Comparison of ENCODE assay signal across 8 cellular contexts in genomic region chr7:32500922-32501341, GRCh38. TPM values are rescaled to one million over a fixed set of nuclear protein-coding genes. Genes with fewer than 3 reads are reported as not detected.
DNase-seq lines count a peak whose midpoint lies in the region; ATAC-seq and TF ChIP-seq lines count a peak whose summit lies in the region.

No MANE protein-coding gene starts in this region.

- peak overlapping the region in 4 of 10 experiments; percentile 2 to 25 (median 12); a peak in 4 of 20 replicates for H3K4me3 ChIP-seq in BLaER1 treated with 17β-estradiol and CSF1 and Interleukin-3, amounts not matched to agents 10 nM and 100 nM
- H3K4me3 ChIP-seq in sigmoid colon: no peak overlapping the region

- peak overlapping the region; percentile 76 for H3K27ac Mint-ChIP-seq in activated T-helper 2 cell treated with anti-CD3 and anti-CD28 coated beads, Interferon-gamma antibody, Interleukin-2, Interleukin-4, amounts not matched to agents 10 μg/mL and 5 μg/mL and 100 μg/mL, durations not matched to agents 14 hours and 24 hours and 36 hours
- peak overlapping the region; percentile 27 for H3K27ac Mint-ChIP-seq in mesothelial cell of epicardium

- H3K27me3 Mint-ChIP-seq in activated T-helper 2 cell treated with anti-CD3 and anti-CD28 coated beads, Interferon-gamma antibody, Interleukin-2, Interleukin-4, amounts not matched to agents 10 μg/mL and 5 μg/mL and 100 μg/mL, durations not matched to agents 14 hours and 24 hours and 36 hours (ENCODE audit: low read depth): no peaks in the 10 kb centered on the region
- H3K27me3 Mint-ChIP-seq in mesothelial cell of epicardium (ENCODE audit: low read depth): no peaks in the 10 kb centered on the region

- H3K4me1 Mint-ChIP-seq in activated T-helper 2 cell treated with anti-CD3 and anti-CD28 coated beads, Interferon-gamma antibody, Interleukin-2, Interleukin-4, amounts not matched to agents 10 μg/mL and 5 μg/mL and 100 μg/mL, durations not matched to agents 14 hours and 24 hours and 36 hours (ENCODE audit: low read depth): peaks cover 44% of the 10 kb centered on the region
- H3K4me1 Mint-ChIP-seq in mesothelial cell of epicardium: peaks cover 23% of the 10 kb centered on the region

- peak overlapping the region; percentile 0 to 91 (median 61); a peak in 19 of 22 replicates for H3K4me2 ChIP-seq in BLaER1 treated with 17β-estradiol and CSF1 and Interleukin-3, amounts not matched to agents 10 nM and 100 nM

- peaks cover 0 to 84% (median 31%) of the 10 kb centered on the region in 11 experiments; a peak in 13 of 22 replicates for H4K20me1 ChIP-seq in BLaER1 treated with 17β-estradiol and CSF1 and Interleukin-3, amounts not matched to agents 10 nM and 100 nM

- peaks cover 19 to 56% (median 34%) of the 10 kb centered on the region in 10 experiments for H3K4me1 ChIP-seq in BLaER1 treated with 17β-estradiol and CSF1 and Interleukin-3, amounts not matched to agents 10 nM and 100 nM
- H3K4me1 ChIP-seq in sigmoid colon: peaks cover 0 to 37% (median 24%) of the 10 kb centered on the region in 4 donors

- TF ChIP-seq CTCF in mesothelial cell of epicardium (IDR thresholded peaks at IDR 0.05; ENCODE audit: unreplicated experiment): no peak
- TF ChIP-seq CTCF in sigmoid colon (IDR thresholded peaks at IDR 0.05): no peak

- no peak for TF ChIP-seq EP300 in sigmoid colon (IDR thresholded peaks at IDR 0.05)

- H3K9me3 ChIP-seq in BLaER1 treated with 17β-estradiol and CSF1 and Interleukin-3, amounts not matched to agents 10 nM and 100 nM (replicated peaks in 1 of 11): peaks cover 5 to 46% (median 24%) of the 10 kb centered on the region in 11 experiments; a peak in 15 of 22 replicates
- no peaks in the 10 kb centered on the region for H3K9me3 ChIP-seq in sigmoid colon

- intact Hi-C loops in activated T-helper 2 cell treated with anti-CD3 and anti-CD28 coated beads, Interferon-gamma antibody, Interleukin-2, Interleukin-4, amounts not matched to agents 10 μg/mL and 5 μg/mL and 100 μg/mL, durations not matched to agents 14 hours and 24 hours and 36 hours (cut with micrococcal nuclease): loop anchor here (2.0 kb wide), 1 partner anchor 14 kb away; no protein-coding TSS in a partner anchor
- intact Hi-C loops in sigmoid colon (cut with DNase I): no loop called here

- peaks cover 13 to 51% (median 38%) of the 10 kb centered on the region in 11 experiments; a peak in 20 of 22 replicates for H3K36me3 ChIP-seq in BLaER1 treated with 17β-estradiol and CSF1 and Interleukin-3, amounts not matched to agents 10 nM and 100 nM
- H3K36me3 ChIP-seq in sigmoid colon: no peaks in the 10 kb centered on the region

- H3K9me3 Mint-ChIP-seq in activated T-helper 2 cell treated with anti-CD3 and anti-CD28 coated beads, Interferon-gamma antibody, Interleukin-2, Interleukin-4, amounts not matched to agents 10 μg/mL and 5 μg/mL and 100 μg/mL, durations not matched to agents 14 hours and 24 hours and 36 hours: peaks cover 7% of the 10 kb centered on the region
- no peaks in the 10 kb centered on the region for H3K9me3 Mint-ChIP-seq in mesothelial cell of epicardium

- no peak for TF ChIP-seq POLR2A in sigmoid colon (IDR thresholded peaks at IDR 0.05)

- whole genome bisulfite sequencing in sigmoid colon, 2 donors: 29 to 54% methylated on average over 1 of the region's 1 CpG

- H3K9ac ChIP-seq in BLaER1 treated with 17β-estradiol and CSF1 and Interleukin-3, amounts not matched to agents 10 nM and 100 nM: peak overlapping the region in 10 of 11 experiments; percentile 17 to 74 (median 60); a peak in 17 of 22 replicates

- no peaks in the 10 kb centered on the region for H3K27me3 ChIP-seq in BLaER1 treated with 17β-estradiol and CSF1 and Interleukin-3, amounts not matched to agents 10 nM and 100 nM
- no peaks in the 10 kb centered on the region for H3K27me3 ChIP-seq in sigmoid colon

- no peak for DNase-seq in activated T-helper 2 cell treated with anti-CD3 and anti-CD28 coated beads, Interferon-gamma antibody, Interleukin-2, Interleukin-4, amounts not matched to agents 10 μg/mL and 5 μg/mL and 100 μg/mL, durations not matched to agents 14 hours and 24 hours and 36 hours (ENCODE audit: low spot score)
- DNase-seq in mesothelial cell of epicardium (ENCODE audit: low spot score in 2 of 2, unreplicated experiment in 2 of 2) (no peak), sigmoid colon (no peak), NCI-H1436 (lab: John Stamatoyannopoulos, UW) (no peak)

- H3K36me3 Mint-ChIP-seq in activated T-helper 2 cell treated with anti-CD3 and anti-CD28 coated beads, Interferon-gamma antibody, Interleukin-2, Interleukin-4, amounts not matched to agents 10 μg/mL and 5 μg/mL and 100 μg/mL, durations not matched to agents 14 hours and 24 hours and 36 hours (ENCODE audit: low read depth): peaks cover 47% of the 10 kb centered on the region
- H3K36me3 Mint-ChIP-seq in mesothelial cell of epicardium: peaks cover 7% of the 10 kb centered on the region

- ATAC-seq in GM19455 (IDR thresholded peaks at IDR 0.05; ENCODE audit: unreplicated experiment) (peak; percentile 52), HG03565 (IDR thresholded peaks at IDR 0.05; ENCODE audit: unreplicated experiment) (peak; percentile 67), GM19467 (IDR thresholded peaks at IDR 0.05; ENCODE audit: unreplicated experiment) (no peak)

- peak overlapping the region; percentile 1 for H3K4me3 Mint-ChIP-seq in activated T-helper 2 cell treated with anti-CD3 and anti-CD28 coated beads, Interferon-gamma antibody, Interleukin-2, Interleukin-4, amounts not matched to agents 10 μg/mL and 5 μg/mL and 100 μg/mL, durations not matched to agents 14 hours and 24 hours and 36 hours (ENCODE audit: low read depth)
- no peak overlapping the region for H3K4me3 Mint-ChIP-seq in mesothelial cell of epicardium

- peak overlapping the region; percentile 28 to 86 (median 74); a peak in 21 of 22 replicates for H3K27ac ChIP-seq in BLaER1 treated with 17β-estradiol and CSF1 and Interleukin-3, amounts not matched to agents 10 nM and 100 nM
- no peak overlapping the region for H3K27ac ChIP-seq in sigmoid colon

RNA-seq across cellular contexts. Expression of gene AVL9, which starts 5.6 kb away (rescaled TPM):
- total RNA-seq in activated T-helper 2 cell treated with anti-CD3 and anti-CD28 coated beads, Interferon-gamma antibody, Interleukin-2, Interleukin-4, amounts not matched to agents 10 μg/mL and 5 μg/mL and 100 μg/mL, durations not matched to agents 14 hours and 24 hours and 36 hours: 40.8 and 43.9 TPM in 2 replicates
- total RNA-seq in mesothelial cell of epicardium (36.8 to 39.6 TPM (median 38.5 TPM) in 3 replicates), sigmoid colon (10 to 100 TPM; 18.5 to 25.0 (median 21.0) TPM)
- polyA plus RNA-seq in sigmoid colon: 10 to 100 TPM; 15.6 to 35.1 (median 27.3) TPM

RNA-seq across cellular contexts. Expression of gene LSM5, which starts 10.8 kb away (rescaled TPM):
- 78.9 and 88.5 TPM in 2 replicates for total RNA-seq in activated T-helper 2 cell treated with anti-CD3 and anti-CD28 coated beads, Interferon-gamma antibody, Interleukin-2, Interleukin-4, amounts not matched to agents 10 μg/mL and 5 μg/mL and 100 μg/mL, durations not matched to agents 14 hours and 24 hours and 36 hours
- 48.0 to 52.0 TPM (median 51.3 TPM) in 3 replicates for total RNA-seq in mesothelial cell of epicardium
- 10 to 100 TPM; 17.8 to 59.1 (median 23.1) TPM for total RNA-seq in sigmoid colon
- polyA plus RNA-seq in sigmoid colon: 100 to 1,000 TPM in 1 of 3 donors, 10 to 100 TPM in 2; 86.5 to 107 (median 90.1) TPM

Comparison
In these comparisons a context has a peak if more than half of its experiments do, and no peak if none do; other contexts are left out.
1. H3K27ac ChIP-seq: peak in BLaER1 treated with 17β-estradiol and CSF1 and Interleukin-3, amounts not matched to agents 10 nM and 100 nM (11 of 11); none in sigmoid colon (0 of 4).